1 cellular context compared by ENCODE assay signal in genomic region chr20:57131601-57132391, GRCh38.
A peak's percentile ranks its signal among the peaks of the same experiment; 100 is the strongest.
TF ChIP-seq lines count a peak whose summit lies in the region.

No MANE protein-coding gene starts in this region.

TF ChIP-seq in HEK293, 187 proteins besides CTCF, POLR2A, EP300 and RAD21 (continued from another document):
- no peak for TF ChIP-seq YY2 (tag by site-specific recombination; IDR thresholded peaks at IDR 0.05)
- 0 out of 2 replicates have a peak, but pooled peaks have one; percentile 8 for TF ChIP-seq ZNF555 (tag by site-specific recombination; conservative IDR thresholded peaks at IDR 0.05)
- no peak for TF ChIP-seq ZEB2 (tag by site-specific recombination; IDR thresholded peaks at IDR 0.05)
- TF ChIP-seq ZNF645 (tag by site-specific recombination; IDR thresholded peaks at IDR 0.05): no peak
- TF ChIP-seq ZNF514 (tag by site-specific recombination; IDR thresholded peaks at IDR 0.05): no peak
- TF ChIP-seq ZNF26 (tag by site-specific recombination; IDR thresholded peaks at IDR 0.05): no peak
- TF ChIP-seq BCL11B (tag by site-specific recombination; IDR thresholded peaks at IDR 0.05; ENCODE audit: low read depth): no peak
- no peak for TF ChIP-seq GLIS2 (tag by site-specific recombination; IDR thresholded peaks at IDR 0.05)
- TF ChIP-seq ZNF175 (tag by site-specific recombination; IDR thresholded peaks at IDR 0.05): no peak
- TF ChIP-seq FEZF1 (tag by site-specific recombination; IDR thresholded peaks at IDR 0.05): peak; percentile 34; the same call in 1 of the 2 replicates
